ENCODE assay signal across 28 cellular contexts in the genomic region with DNA sequence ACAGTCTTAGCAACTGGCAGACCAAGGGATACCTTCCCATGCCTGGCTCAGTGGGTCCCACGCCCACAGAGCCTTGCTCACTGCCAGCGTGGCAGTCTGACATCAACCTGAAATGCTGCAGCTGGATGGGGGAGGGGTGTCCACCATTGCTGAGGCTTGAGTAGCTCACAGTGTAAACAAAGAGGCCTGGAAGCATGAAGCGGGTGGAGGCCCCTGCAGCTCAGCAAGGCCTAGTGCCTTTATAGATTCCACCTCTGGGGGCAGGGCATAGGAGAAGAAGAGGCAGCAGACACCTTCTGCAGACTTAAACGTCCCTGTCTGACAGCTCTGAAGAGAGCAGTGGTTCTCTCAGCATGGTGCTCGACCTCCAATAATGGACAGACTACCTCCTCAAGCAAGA.
DNase-seq lines count a peak whose midpoint lies in the region; ATAC-seq, FAIRE-seq and TF ChIP-seq lines count a peak whose summit lies in the region.
"Had no signal": no experiment of that assay in that cellular context is flagged by ENCODE, and none has a peak within 500 bp of the region (broad histone marks: within the 10 kb centered on the region; RNA-seq: fewer than 3 reads in every experiment).

No MANE protein-coding gene starts in this region.

- no peak overlapping the region for H3K23ac ChIP-seq in H1 (ENCODE audit: insufficient read length)
- H3K23ac ChIP-seq in trophoblast cell (ENCODE audit: low read length): no peak overlapping the region

- H3K79me1 ChIP-seq in H1 (ENCODE audit: low read depth, low read length) (no peaks in the 10 kb centered on the region), trophoblast cell (ENCODE audit: low read length) (no peaks in the 10 kb centered on the region)

- H2BK15ac ChIP-seq in H1 (ENCODE audit: low read length): no peak overlapping the region

- TF ChIP-seq RAD21 in H1 (IDR thresholded peaks at IDR 0.05 in 1 of 2, conservative IDR thresholded peaks at IDR 0.05 in 1 of 2; ENCODE audit: low read depth in 2 of 2, low read length in 2 of 2): 0 out of 4 replicates have a peak, but pooled peaks of 1 of the 2 experiments have one; percentile 3

- H2AFZ ChIP-seq in H1 (ENCODE audit: low read length) (no peak overlapping the region), trophoblast cell (ENCODE audit: insufficient read depth, low read length, poor library complexity) (no peak overlapping the region)

- H2AK5ac ChIP-seq in H1 (ENCODE audit: low read depth, low read length) (no peak overlapping the region), trophoblast cell (ENCODE audit: low read length) (no peak overlapping the region)

- H3K9me3 ChIP-seq in MG63 (no peaks in the 10 kb centered on the region), H1 (ENCODE audit: insufficient read depth in 2 of 2, low read depth in 1 of 2, low read length in 1 of 2) (no peaks in the 10 kb centered on the region), trophoblast cell (ENCODE audit: insufficient read depth, low read depth, low read length) (no peaks in the 10 kb centered on the region)
- H3K9me3 ChIP-seq: tibial nerve had no signal

- H3K36me3 ChIP-seq in MG63 (no peaks in the 10 kb centered on the region), H1 (ENCODE audit: control insufficient read depth in 2 of 4, insufficient read depth in 4 of 4, low read length in 3 of 4) (no peaks in the 10 kb centered on the region), trophoblast cell (ENCODE audit: control insufficient read depth in 1 of 2, insufficient read depth in 2 of 2, low read length in 2 of 2) (no peaks in the 10 kb centered on the region)
- H3K36me3 ChIP-seq: spleen, tibial nerve had no signal

- TF ChIP-seq POLR2A in H1 (IDR thresholded peaks at IDR 0.05; ENCODE audit: control extremely low read depth in 1 of 2, low read depth in 2 of 2, low read length in 2 of 2): no peak

- H3K4me2 ChIP-seq in H1 (ENCODE audit: insufficient read depth in 1 of 2, low read depth in 2 of 2, low read length in 2 of 2): no peak overlapping the region
- no peak overlapping the region for H3K4me2 ChIP-seq in trophoblast cell (ENCODE audit: low read length)
- H3K4me2 ChIP-seq: A549 had no signal

- no peak overlapping the region for H4K12ac ChIP-seq in trophoblast cell (ENCODE audit: low read depth, low read length)

- H3K4me1 ChIP-seq in H1 (replicated peaks in 1 of 4; ENCODE audit: control insufficient read depth in 3 of 4, insufficient read depth in 4 of 4, low read length in 3 of 4): no peaks in the 10 kb centered on the region; a peak in 1 of 7 replicates
- H3K4me1 ChIP-seq in trophoblast cell (ENCODE audit: control insufficient read depth in 1 of 2, insufficient read depth in 2 of 2, low read length in 2 of 2): no peaks in the 10 kb centered on the region
- H3K4me1 ChIP-seq: A549, spleen, tibial nerve had no signal

- H3K4me1 Mint-ChIP-seq in nephron progenitor cell: peaks cover 4% of the 10 kb centered on the region
- H3K4me1 Mint-ChIP-seq: activated naive CD8-positive, alpha-beta T cell treated with anti-CD3 and anti-CD28 coated beads, Interleukin-2, amount 10 ng/mL, durations not matched to agents 7 days and 5 days; activated T-helper 17 cell treated with anti-CD3 and anti-CD28 coated beads, Interleukin-2, amount 50 U/mL, for 72 hours; B cell had no signal

- H3K4ac ChIP-seq in H1 (replicated peaks; ENCODE audit: insufficient read length, low read depth, low read length): no peak overlapping the region
- no peak overlapping the region for H3K4ac ChIP-seq in trophoblast cell (ENCODE audit: low read depth, low read length)

- H4K8ac ChIP-seq in H1 (ENCODE audit: extremely low read depth, insufficient read depth, low read length) (no peak overlapping the region; the same call in 1 of the 2 replicates), trophoblast cell (ENCODE audit: low read depth, low read length) (no peak overlapping the region)

- in situ Hi-C loops in Caki2 (cut with HindIII; ENCODE audit: low pct_unique_long_range_greater_than_20kb, low sequenced_read_pairs): no loop called here

- no peak overlapping the region for H2BK5ac ChIP-seq in H1 (ENCODE audit: low read depth, low read length)
- no peak overlapping the region for H2BK5ac ChIP-seq in trophoblast cell (ENCODE audit: low read depth, low read length, poor library complexity)

- H3K27me3 ChIP-seq in MG63: no peaks in the 10 kb centered on the region
- H3K27me3 ChIP-seq in H1 (replicated peaks in 1 of 4; ENCODE audit: control insufficient read depth in 3 of 4, extremely low read depth in 1 of 4, insufficient read depth in 3 of 4, low read length in 3 of 4): no peaks in the 10 kb centered on the region
- no peaks in the 10 kb centered on the region for H3K27me3 ChIP-seq in trophoblast cell (ENCODE audit: insufficient read depth, low read length)
- H3K27me3 ChIP-seq: spleen, tibial nerve had no signal

- H4K5ac ChIP-seq in H1 (ENCODE audit: insufficient read length, low read depth, low read length): no peak overlapping the region

- peaks cover 32% of the 10 kb centered on the region for H3K9me3 Mint-ChIP-seq in nephron progenitor cell

- H3K79me2 ChIP-seq in H1 (ENCODE audit: control insufficient read depth in 1 of 2, insufficient read depth in 2 of 2, low read length in 2 of 2): no peaks in the 10 kb centered on the region
- H3K79me2 ChIP-seq in trophoblast cell (ENCODE audit: control insufficient read depth, insufficient read depth, low read length, poor library complexity): no peaks in the 10 kb centered on the region

- no peak overlapping the region for H4K91ac ChIP-seq in H1 (replicated peaks; ENCODE audit: insufficient read length, low read length)
- H4K91ac ChIP-seq in trophoblast cell (ENCODE audit: low read depth, low read length): no peak overlapping the region

- H3K27me3 Mint-ChIP-seq in nephron progenitor cell (ENCODE audit: low read depth, poor library complexity): peaks cover 3% of the 10 kb centered on the region
- H3K27me3 Mint-ChIP-seq: activated naive CD8-positive, alpha-beta T cell treated with anti-CD3 and anti-CD28 coated beads, Interleukin-2, amount 10 ng/mL, durations not matched to agents 7 days and 5 days; activated T-helper 17 cell treated with anti-CD3 and anti-CD28 coated beads, Interleukin-2, amount 50 U/mL, for 72 hours; B cell; stimulated activated naive CD8-positive, alpha-beta T cell treated with anti-CD3 and anti-CD28 coated beads, Interleukin-15, Interleukin-2, amounts not matched to agents 100 ng/mL and 50 ng/mL, for 24 hours had no signal

- H4K20me1 ChIP-seq in H1 (replicated peaks in 1 of 2; ENCODE audit: control insufficient read depth in 1 of 2, insufficient read depth in 2 of 2, low read length in 2 of 2): no peaks in the 10 kb centered on the region

- no peak overlapping the region for H3K18ac ChIP-seq in H1 (ENCODE audit: extremely low read depth, low read length)
- H3K18ac ChIP-seq in trophoblast cell (ENCODE audit: low read length): no peak overlapping the region

- H3K56ac ChIP-seq in H1 (replicated peaks; ENCODE audit: insufficient read length, low read depth, low read length): no peak overlapping the region

- DNase-seq in Caki2 (ENCODE audit: low read depth) (peak; percentile 4), MG63 (peak; percentile 13), H1 (ENCODE audit: low read depth in 1 of 2, low spot score in 2 of 2) (peak in 1 of 2 experiments; percentile 5), nephron progenitor cell (peak; percentile 33), NCI-H1092 (lab: John Stamatoyannopoulos, UW) (no peak), omental fat pad (ENCODE audit: low spot score) (no peak), trophoblast cell (no peak), cerebellum (ENCODE audit: low spot score) (no peak)
- DNase-seq: activated CD4-positive, alpha-beta T cell treated with anti-CD3 and anti-CD28 coated beads, Interleukin-2, amount 50 U/mL, for 1 hour; activated naive CD8-positive, alpha-beta T cell treated with anti-CD3 and anti-CD28 coated beads, Interleukin-2, amount 10 ng/mL, durations not matched to agents 7 days and 5 days; glutamatergic neuron; NCI-H1417; NCI-H2081 treated with DMSO at 0.1 percent for 48 hours; NCI-H446; spleen; stimulated activated CD4-positive, alpha-beta T cell treated with anti-CD3 and anti-CD28 coated beads, Interleukin-4, amount 100 ng/mL, for 24 hours; T-helper 2 cell had no signal

- ATAC-seq in omental fat pad (ENCODE audit: low FRiP score): no peak
- ATAC-seq: A549; activated T-helper 17 cell treated with anti-CD3 and anti-CD28 coated beads, Interleukin-2, amount 50 U/mL, for 72 hours; HepG2 had no signal

- H3K27ac ChIP-seq in H1 (ENCODE audit: low read depth, low read length): no peak overlapping the region
- H3K27ac ChIP-seq in trophoblast cell (ENCODE audit: low read depth, low read length): no peak overlapping the region
- H3K27ac ChIP-seq: A549, SK-N-MC, spleen, tibial nerve had no signal

- POLR2A ChIA-PET in H1 (lab: Charles Lee; ENCODE audit: partially characterized antibody): no interaction called here

- no peak overlapping the region for H3K27ac Mint-ChIP-seq in nephron progenitor cell
- H3K27ac Mint-ChIP-seq: activated naive CD8-positive, alpha-beta T cell treated with anti-CD3 and anti-CD28 coated beads, Interleukin-2, amount 10 ng/mL, durations not matched to agents 7 days and 5 days; activated T-helper 17 cell treated with anti-CD3 and anti-CD28 coated beads, Interleukin-2, amount 50 U/mL, for 72 hours; B cell; stimulated activated naive CD8-positive, alpha-beta T cell treated with anti-CD3 and anti-CD28 coated beads, Interleukin-15, Interleukin-2, amounts not matched to agents 100 ng/mL and 50 ng/mL, for 24 hours had no signal

- no peak for TF ChIP-seq CTCF in H1 (IDR thresholded peaks at IDR 0.05; ENCODE audit: control extremely low read depth in 1 of 3, insufficient read depth in 1 of 3, low read depth in 1 of 3, low read length in 3 of 3)
- TF ChIP-seq CTCF in nephron progenitor cell (IDR thresholded peaks at IDR 0.05): no peak
- TF ChIP-seq CTCF in omental fat pad (IDR thresholded peaks at IDR 0.05): no peak

- H3K36me3 Mint-ChIP-seq in nephron progenitor cell (ENCODE audit: low read depth): peaks cover 8% of the 10 kb centered on the region
- H3K36me3 Mint-ChIP-seq: activated naive CD8-positive, alpha-beta T cell treated with anti-CD3 and anti-CD28 coated beads, Interleukin-2, amount 10 ng/mL, durations not matched to agents 7 days and 5 days had no signal

- H3K4me3 Mint-ChIP-seq in nephron progenitor cell: no peak overlapping the region
- H3K4me3 Mint-ChIP-seq: activated naive CD8-positive, alpha-beta T cell treated with anti-CD3 and anti-CD28 coated beads, Interleukin-2, amount 10 ng/mL, durations not matched to agents 7 days and 5 days; activated T-helper 17 cell treated with anti-CD3 and anti-CD28 coated beads, Interleukin-2, amount 50 U/mL, for 72 hours; B cell; stimulated activated naive CD8-positive, alpha-beta T cell treated with anti-CD3 and anti-CD28 coated beads, Interleukin-15, Interleukin-2, amounts not matched to agents 100 ng/mL and 50 ng/mL, for 24 hours had no signal

- no peaks in the 10 kb centered on the region for H3K23me2 ChIP-seq in H1 (ENCODE audit: low read depth, low read length)

- H2BK20ac ChIP-seq in H1 (ENCODE audit: low read length): no peak overlapping the region

- H3K14ac ChIP-seq in H1 (ENCODE audit: insufficient read length) (no peak overlapping the region), trophoblast cell (ENCODE audit: low read length) (no peak overlapping the region)

- whole genome bisulfite sequencing in H1 (ENCODE audit: extremely low coverage in 1 of 2, insufficient coverage in 1 of 2, insufficient read length in 1 of 2, insufficient replicate concordance in 2 of 2, low coverage in 1 of 2, low lambda C conversion rate in 2 of 2, missing lambda C conversion rate in 1 of 2), 2 experiments: 90% methylated on average over 5 of the region's 5 CpGs; no CpG with 5 or more reads in 1 of the 2 experiments
- WGBS in trophoblast cell (ENCODE audit: extremely low coverage, insufficient coverage, insufficient read length): no CpG with 5 or more reads among the region's 5 CpGs

- H3K9ac ChIP-seq in H1 (replicated peaks in 1 of 4; ENCODE audit: extremely low read depth in 1 of 4, low read depth in 3 of 4, low read length in 3 of 4): no peak overlapping the region
- no peak overlapping the region for H3K9ac ChIP-seq in trophoblast cell (ENCODE audit: low read length)

- H3K4me3 ChIP-seq in MG63 (no peak overlapping the region), H1 (ENCODE audit: extremely low read depth in 1 of 4, insufficient read depth in 2 of 4, low read depth in 3 of 4, low read length in 4 of 4) (no peak overlapping the region), trophoblast cell (ENCODE audit: low read depth, low read length) (no peak overlapping the region)
- H3K4me3 ChIP-seq: A549, SK-N-MC, spleen, tibial nerve had no signal

- CTCF ChIA-PET in H1 (lab: Charles Lee; ENCODE audit: partially characterized antibody): no interaction called here

- H2BK12ac ChIP-seq in H1 (ENCODE audit: low read depth, low read length): no peak overlapping the region
- H2BK12ac ChIP-seq in trophoblast cell (ENCODE audit: low read length): no peak overlapping the region

- H2BK120ac ChIP-seq in H1 (replicated peaks; ENCODE audit: low read depth, low read length) (no peak overlapping the region), trophoblast cell (ENCODE audit: insufficient read depth, low read length, poor library complexity) (no peak overlapping the region)

- no peak for TF ChIP-seq EP300 in H1 (IDR thresholded peaks at IDR 0.05; ENCODE audit: borderline replicate concordance in 1 of 2, low read depth in 2 of 2, low read length in 2 of 2)

- no peak for FAIRE-seq in H1 (lab: Jason Lieb, UNC)
- FAIRE-seq: A549, colon, endometrium, GM19239, HepG2, RCC 7860 had no signal

Comparison
In these comparisons a context has a peak if more than half of its experiments do, and no peak if none do; other contexts are left out.
1. DNase-seq: peak in Caki2 (single experiment), MG63 (single experiment) and nephron progenitor cell (single experiment); none in NCI-H1092 (single experiment), omental fat pad (single experiment), trophoblast cell (0 of 2) and cerebellum (single experiment).